In the genomic region with DNA sequence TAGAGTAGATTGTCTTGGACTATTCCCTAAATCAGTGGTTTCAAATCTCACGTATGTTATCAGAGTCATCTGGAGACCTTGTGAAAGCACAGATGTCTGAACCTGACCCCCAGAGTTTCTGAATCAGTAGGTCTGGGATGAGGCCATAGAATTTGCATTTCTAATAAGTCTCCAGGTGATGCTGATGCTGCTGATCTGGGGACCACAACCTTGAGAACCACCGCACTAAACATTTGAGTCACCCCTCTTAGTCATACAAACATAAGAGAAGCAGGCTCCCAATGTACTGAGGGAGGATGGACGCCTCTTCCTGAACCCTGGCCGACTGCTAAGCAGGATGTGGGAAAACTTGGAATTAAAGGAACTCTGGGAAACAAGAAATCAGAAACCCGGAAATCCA, we compare ENCODE assay signal across 10 cellular contexts.
DNase-seq lines count a peak whose midpoint lies in the region; ATAC-seq and TF ChIP-seq lines count a peak whose summit lies in the region.
"Had no signal": no experiment of that assay in that cellular context is flagged by ENCODE, and none has a peak within 500 bp of the region (broad histone marks: within the 10 kb centered on the region; RNA-seq: fewer than 3 reads in every experiment).

No MANE protein-coding gene starts in this region.

- POLR2A ChIA-PET in SK-N-SH (lab: Yijun Ruan, JAX): no interaction called here

- ATAC-seq in SK-N-SH treated with all-trans-retinoic acid at 6 μM for 48 hours: no peak
- ATAC-seq: heart right ventricle had no signal

- no peak for TF ChIP-seq EP300 in SK-N-SH (IDR thresholded peaks at IDR 0.05; ENCODE audit: borderline replicate concordance in 1 of 2, low read depth in 1 of 2, low read length in 1 of 2)

- TF ChIP-seq CTCF in SK-N-SH (IDR thresholded peaks at IDR 0.05): no peak
- TF ChIP-seq CTCF in WERI-Rb-1 (IDR thresholded peaks at IDR 0.05; ENCODE audit: low read depth, low read length): no peak

- H3K4me1 ChIP-seq in SK-N-SH (ENCODE audit: control insufficient read depth in 1 of 2, insufficient read depth in 2 of 2, low read depth in 1 of 2, low read length in 1 of 2): peaks cover 0 to 6% of the 10 kb centered on the region in 2 experiments; a peak in 1 of 4 replicates

- no peaks in the 10 kb centered on the region for H3K79me2 ChIP-seq in SK-N-SH (ENCODE audit: insufficient read depth)

- H3K4me2 ChIP-seq in SK-N-SH: peak overlapping the region; percentile 14; the same call in 1 of the 2 replicates

- DNase-seq in SK-N-SH: no peak
- DNase-seq in H4 (ENCODE audit: low spot score): peak; percentile 50
- peak; percentile 65 for DNase-seq in HS-5 (ENCODE audit: low read depth)
- peak; percentile 5 for DNase-seq in hepatic stellate cell (ENCODE audit: low spot score)
- no peak for DNase-seq in NCI-H2171 (lab: John Stamatoyannopoulos, UW)
- no peak for DNase-seq in WERI-Rb-1
- DNase-seq in NOMO-1 treated with DMSO at 0.1 percent for 48 hours (lab: John Stamatoyannopoulos, UW; ENCODE audit: unreplicated experiment): no peak
- DNase-seq: heart right ventricle had no signal

- CTCF ChIA-PET in SK-N-SH (lab: Yijun Ruan, JAX): no interaction called here

- H3K4me3 ChIP-seq in SK-N-SH (ENCODE audit: low read depth in 2 of 2, low read length in 1 of 2) (no peak overlapping the region), WERI-Rb-1 (ENCODE audit: low read depth, low read length) (no peak overlapping the region)
- H3K4me3 ChIP-seq: heart right ventricle had no signal

- no peaks in the 10 kb centered on the region for H3K36me3 ChIP-seq in SK-N-SH (replicated peaks in 1 of 2; ENCODE audit: control insufficient read depth in 1 of 2, insufficient read depth in 2 of 2, low read length in 1 of 2)
- no peaks in the 10 kb centered on the region for H3K36me3 ChIP-seq in WERI-Rb-1
- H3K36me3 ChIP-seq: heart right ventricle had no signal

- no peak for TF ChIP-seq RAD21 in SK-N-SH (IDR thresholded peaks at IDR 0.05; ENCODE audit: low read length)

- H3K9me3 ChIP-seq in SK-N-SH: no peaks in the 10 kb centered on the region
- H3K9me3 ChIP-seq in WERI-Rb-1 (ENCODE audit: severe bottlenecking): peaks cover 2% of the 10 kb centered on the region
- H3K9me3 ChIP-seq: heart right ventricle had no signal

- 29% methylated on average over 5 of the region's 5 CpGs for WGBS in SK-N-SH (ENCODE audit: low lambda C conversion rate)

- peak overlapping the region; percentile 45 for H2AFZ ChIP-seq in SK-N-SH (ENCODE audit: low read depth)

- H3F3A ChIP-seq in SK-N-SH (replicated peaks; ENCODE audit: insufficient read depth): peaks cover 5% of the 10 kb centered on the region

- H3K9ac ChIP-seq in SK-N-SH: no peak overlapping the region

- no peaks in the 10 kb centered on the region for H3K9me2 ChIP-seq in SK-N-SH

- H3K27me3 ChIP-seq in SK-N-SH (ENCODE audit: insufficient read depth) (no peaks in the 10 kb centered on the region), WERI-Rb-1 (ENCODE audit: insufficient read depth, low read depth, severe bottlenecking) (no peaks in the 10 kb centered on the region)
- H3K27me3 ChIP-seq: heart right ventricle had no signal

- H4K20me1 ChIP-seq in SK-N-SH (ENCODE audit: insufficient read depth): no peaks in the 10 kb centered on the region

- H3K27ac ChIP-seq in SK-N-SH (ENCODE audit: low read depth in 2 of 2, low read length in 1 of 2) (no peak overlapping the region; a peak in 1 of 4 replicates), WERI-Rb-1 (no peak overlapping the region)
- H3K27ac ChIP-seq: 22Rv1, heart right ventricle had no signal

TF ChIP-seq in SK-N-SH, 30 proteins besides CTCF, POLR2A, EP300 and RAD21:
- TF ChIP-seq MXI1 (IDR thresholded peaks at IDR 0.05; ENCODE audit: low read depth, low read length) (no peak), POLR2AphosphoS5 (IDR thresholded peaks at IDR 0.05; ENCODE audit: low read depth, low read length) (no peak), FOSL2 (IDR thresholded peaks at IDR 0.05; ENCODE audit: borderline replicate concordance, low read depth) (peak; percentile 56), TCF12 (IDR thresholded peaks at IDR 0.05) (peak; percentile 43; the same call in 1 of the 2 replicates), TEAD4 (IDR thresholded peaks at IDR 0.05; ENCODE audit: borderline replicate concordance, insufficient read depth) (no peak), JUND (IDR thresholded peaks at IDR 0.05) (0 out of 2 replicates have a peak, but pooled peaks have one; percentile 30), GATA2 (CRISPR knock-in tag; IDR thresholded peaks at IDR 0.05) (no peak)
- TF ChIP-seq, protein P1, sequence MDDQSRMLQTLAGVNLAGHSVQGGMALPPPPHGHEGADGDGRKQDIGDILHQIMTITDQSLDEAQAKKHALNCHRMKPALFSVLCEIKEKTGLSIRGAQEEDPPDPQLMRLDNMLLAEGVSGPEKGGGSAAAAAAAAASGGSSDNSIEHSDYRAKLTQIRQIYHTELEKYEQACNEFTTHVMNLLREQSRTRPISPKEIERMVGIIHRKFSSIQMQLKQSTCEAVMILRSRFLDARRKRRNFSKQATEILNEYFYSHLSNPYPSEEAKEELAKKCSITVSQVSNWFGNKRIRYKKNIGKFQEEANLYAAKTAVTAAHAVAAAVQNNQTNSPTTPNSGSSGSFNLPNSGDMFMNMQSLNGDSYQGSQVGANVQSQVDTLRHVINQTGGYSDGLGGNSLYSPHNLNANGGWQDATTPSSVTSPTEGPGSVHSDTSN (IDR thresholded peaks at IDR 0.05): no peak

TF ChIP-seq in SK-N-SH treated with all-trans-retinoic acid at 6 μM for 48 hours, 23 proteins besides CTCF, POLR2A, EP300 and RAD21:
- TF ChIP-seq ZNF8 (CRISPR knock-in tag; IDR thresholded peaks at IDR 0.05) (no peak), CSDC2 (CRISPR knock-in tag; IDR thresholded peaks at IDR 0.05) (no peak), ZFP30 (CRISPR knock-in tag; IDR thresholded peaks at IDR 0.05) (no peak), ZFP3 (CRISPR knock-in tag; IDR thresholded peaks at IDR 0.05) (no peak), BACH2 (CRISPR knock-in tag; IDR thresholded peaks at IDR 0.05; ENCODE audit: borderline replicate concordance) (no peak), ZNF565 (CRISPR knock-in tag; conservative IDR thresholded peaks at IDR 0.05; ENCODE audit: low read depth) (no peak), ARNTL (CRISPR knock-in tag; IDR thresholded peaks at IDR 0.05; ENCODE audit: borderline replicate concordance, low read depth) (no peak), TOX (CRISPR knock-in tag; IDR thresholded peaks at IDR 0.05; ENCODE audit: borderline replicate concordance) (no peak), SNAI2 (CRISPR knock-in tag; IDR thresholded peaks at IDR 0.05) (no peak), GLIS3 (CRISPR knock-in tag; IDR thresholded peaks at IDR 0.05) (no peak), ESRRG (CRISPR knock-in tag; IDR thresholded peaks at IDR 0.05) (no peak), PPARA (CRISPR knock-in tag; IDR thresholded peaks at IDR 0.05; ENCODE audit: borderline replicate concordance) (no peak), ISL1 (CRISPR knock-in tag; IDR thresholded peaks at IDR 0.05) (no peak)
- TF ChIP-seq, protein P2, sequence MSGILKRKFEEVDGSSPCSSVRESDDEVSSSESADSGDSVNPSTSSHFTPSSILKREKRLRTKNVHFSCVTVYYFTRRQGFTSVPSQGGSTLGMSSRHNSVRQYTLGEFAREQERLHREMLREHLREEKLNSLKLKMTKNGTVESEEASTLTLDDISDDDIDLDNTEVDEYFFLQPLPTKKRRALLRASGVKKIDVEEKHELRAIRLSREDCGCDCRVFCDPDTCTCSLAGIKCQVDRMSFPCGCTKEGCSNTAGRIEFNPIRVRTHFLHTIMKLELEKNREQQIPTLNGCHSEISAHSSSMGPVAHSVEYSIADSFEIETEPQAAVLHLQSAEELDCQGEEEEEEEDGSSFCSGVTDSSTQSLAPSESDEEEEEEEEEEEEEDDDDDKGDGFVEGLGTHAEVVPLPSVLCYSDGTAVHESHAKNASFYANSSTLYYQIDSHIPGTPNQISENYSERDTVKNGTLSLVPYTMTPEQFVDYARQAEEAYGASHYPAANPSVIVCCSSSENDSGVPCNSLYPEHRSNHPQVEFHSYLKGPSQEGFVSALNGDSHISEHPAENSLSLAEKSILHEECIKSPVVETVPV (CRISPR knock-in tag; IDR thresholded peaks at IDR 0.05): no peak

Comparison
In these comparisons a context has a peak if more than half of its experiments do, and no peak if none do; other contexts are left out.
1. DNase-seq: peak in H4 (single experiment), HS-5 (single experiment) and hepatic stellate cell (single experiment); none in SK-N-SH (single experiment), NCI-H2171 (single experiment), WERI-Rb-1 (single experiment) and NOMO-1 treated with DMSO at 0.1 percent for 48 hours (single experiment).